In genomic region chr2:233839447-233839820, GRCh38 we compare ENCODE assay signal across 1 cellular context.
TF ChIP-seq lines count a peak whose summit lies in the region.

No MANE protein-coding gene starts in this region.

TF ChIP-seq in A549, 52 proteins besides CTCF, POLR2A, EP300 and RAD21 (continued from another document):
- TF ChIP-seq HMGXB4 (CRISPR knock-in tag; IDR thresholded peaks at IDR 0.05; ENCODE audit: borderline replicate concordance) = no peak
- no peak for TF ChIP-seq KDM1A (IDR thresholded peaks at IDR 0.05; ENCODE audit: low read depth)
- TF ChIP-seq MYC (IDR thresholded peaks at IDR 0.05; ENCODE audit: borderline replicate concordance, low read length) = no peak
- TF ChIP-seq PBX3 (IDR thresholded peaks at IDR 0.05) = no peak
- TF ChIP-seq CEBPB (IDR thresholded peaks at IDR 0.05) = no peak
- no peak for TF ChIP-seq RNF2 (IDR thresholded peaks at IDR 0.05; ENCODE audit: borderline replicate concordance, low read depth)
- no peak for TF ChIP-seq PHF8 (IDR thresholded peaks at IDR 0.05; ENCODE audit: borderline replicate concordance, low read depth)
- TF ChIP-seq HDAC2 (IDR thresholded peaks at IDR 0.05) = no peak
- no peak for TF ChIP-seq TP53 (CRISPR knock-in tag; IDR thresholded peaks at IDR 0.05)
- no peak for TF ChIP-seq HOXB5 (CRISPR knock-in tag; IDR thresholded peaks at IDR 0.05)
TF ChIP-seq in A549: peak in this region for 0.
